In genomic region chr6:158208226-158208807, GRCh38 we compare ENCODE assay signal across 22 cellular contexts. TPM values are rescaled to one million over a fixed set of nuclear protein-coding genes. Genes with fewer than 3 reads are reported as not detected.
DNase-seq lines count a peak whose midpoint lies in the region; ATAC-seq, FAIRE-seq and TF ChIP-seq lines count a peak whose summit lies in the region.
"Had no signal": no experiment of that assay in that cellular context is flagged by ENCODE, and none has a peak within 500 bp of the region (broad histone marks: within the 10 kb centered on the region; RNA-seq: fewer than 3 reads in every experiment).

No MANE protein-coding gene starts in this region.

- H3K36me3 ChIP-seq in endothelial cell of umbilical vein (ENCODE audit: control insufficient read depth in 2 of 2, extremely low read depth in 1 of 2, insufficient read depth in 2 of 2, low read length in 2 of 2), result no peaks in the 10 kb centered on the region
- H3K36me3 ChIP-seq in skeletal muscle satellite cell (ENCODE audit: insufficient read depth, low read length), result no peaks in the 10 kb centered on the region
- H3K36me3 ChIP-seq in neuronal stem cell (replicated peaks in 1 of 2; ENCODE audit: control insufficient read depth in 2 of 2, insufficient read depth in 2 of 2, low read length in 2 of 2), result no peaks in the 10 kb centered on the region
- H3K36me3 ChIP-seq: esophagus muscularis mucosa, HAP-1, left ventricle myocardium inferior, uterus had no signal

- no peak overlapping the region for H3K4ac ChIP-seq in neuronal stem cell (ENCODE audit: low read length)

- H3K79me1 ChIP-seq in neuronal stem cell (ENCODE audit: low read depth, low read length), result no peaks in the 10 kb centered on the region

- H3K4me1 Mint-ChIP-seq in activated T-cell treated with anti-CD3 and anti-CD28 coated beads, Interleukin-2, amount 50 U/mL, for 24 hours (ENCODE audit: low read depth), result peaks cover 36% of the 10 kb centered on the region
- H3K4me1 Mint-ChIP-seq in activated CD8-positive, alpha-beta T cell treated with anti-CD3 and anti-CD28 coated beads for 36 hours (ENCODE audit: low read depth), result peaks cover 33% of the 10 kb centered on the region

- H3K4me2 ChIP-seq in endothelial cell of umbilical vein (ENCODE audit: insufficient read depth, low read length) (no peak overlapping the region), skeletal muscle satellite cell (ENCODE audit: low read length) (no peak overlapping the region), neuronal stem cell (ENCODE audit: insufficient read depth, low read length, poor library complexity, severe bottlenecking) (no peak overlapping the region)
- H3K4me2 ChIP-seq: smooth muscle cell had no signal

- H3K27me3 Mint-ChIP-seq in activated T-cell treated with anti-CD3 and anti-CD28 coated beads, Interleukin-2, amount 50 U/mL, for 24 hours, result peaks cover 8% of the 10 kb centered on the region
- H3K27me3 Mint-ChIP-seq in activated CD8-positive, alpha-beta T cell treated with anti-CD3 and anti-CD28 coated beads for 36 hours, result peaks cover 5% of the 10 kb centered on the region
- H3K27me3 Mint-ChIP-seq: activated naive CD4-positive, alpha-beta T cell treated with anti-CD3 and anti-CD28 coated beads, Interleukin-2, amount 50 U/mL, for 24 hours had no signal

- no peak for FAIRE-seq in endothelial cell of umbilical vein (lab: Jason Lieb, UNC)

- ATAC-seq in activated CD8-positive, alpha-beta T cell treated with anti-CD3 and anti-CD28 coated beads for 36 hours, result no peak
- ATAC-seq: psoas muscle, WTC11 had no signal

- H4K8ac ChIP-seq in neuronal stem cell (ENCODE audit: low read depth, low read length), result no peak overlapping the region

- H3K9me3 ChIP-seq in endothelial cell of umbilical vein (replicated peaks; ENCODE audit: control insufficient read depth, insufficient read depth, low read length) (no peaks in the 10 kb centered on the region), skeletal muscle satellite cell (replicated peaks; ENCODE audit: low read length) (no peaks in the 10 kb centered on the region), neuronal stem cell (replicated peaks in 1 of 2; ENCODE audit: control insufficient read depth in 2 of 2, insufficient read depth in 1 of 2, low read depth in 1 of 2, low read length in 2 of 2) (no peaks in the 10 kb centered on the region)
- H3K9me3 ChIP-seq: esophagus muscularis mucosa, HAP-1, left ventricle myocardium inferior, psoas muscle, uterus had no signal

- H3K4me1 ChIP-seq in endothelial cell of umbilical vein (ENCODE audit: control insufficient read depth, extremely low read depth, insufficient read depth, low read length) (peaks cover 26% of the 10 kb centered on the region), skeletal muscle satellite cell (ENCODE audit: control insufficient read depth, insufficient read depth, low read length) (peaks cover 36% of the 10 kb centered on the region), neuronal stem cell (ENCODE audit: control insufficient read depth in 2 of 2, insufficient read depth in 1 of 2, low read depth in 1 of 2, low read length in 2 of 2) (peaks cover 3 to 4% of the 10 kb centered on the region in 2 donors)
- H3K4me1 ChIP-seq: esophagus muscularis mucosa, HAP-1, left ventricle myocardium inferior, psoas muscle, uterus had no signal

- H3K23ac ChIP-seq in neuronal stem cell (ENCODE audit: low read depth, low read length, poor library complexity), result no peak overlapping the region

- H3K27ac ChIP-seq in endothelial cell of umbilical vein (ENCODE audit: insufficient read depth, low read depth, low read length) (peak overlapping the region; percentile 96), neuronal stem cell (replicated peaks; ENCODE audit: low read length) (no peak overlapping the region)
- H3K27ac ChIP-seq: esophagus muscularis mucosa, left ventricle myocardium inferior, psoas muscle, uterus had no signal

- no peaks in the 10 kb centered on the region for H3K9me3 Mint-ChIP-seq in activated T-cell treated with anti-CD3 and anti-CD28 coated beads, Interleukin-2, amount 50 U/mL, for 24 hours
- H3K9me3 Mint-ChIP-seq in activated CD8-positive, alpha-beta T cell treated with anti-CD3 and anti-CD28 coated beads for 36 hours, result no peaks in the 10 kb centered on the region
- H3K9me3 Mint-ChIP-seq: activated naive CD4-positive, alpha-beta T cell treated with anti-CD3 and anti-CD28 coated beads, Interleukin-2, amount 50 U/mL, for 24 hours; neural crest cell; WTC11 had no signal

- POLR2A ChIA-PET in activated CD8-positive, alpha-beta T cell treated with anti-CD3 and anti-CD28 coated beads for 36 hours (lab: Charles Lee), result interaction anchor here (0.9 to 1.7 kb wide), 4 partner anchors 14 to 436 kb away, joined by 3 to 5 read pairs (median 4); partner anchors contain the start of gene DYNLT1
- POLR2A ChIA-PET in endothelial cell of umbilical vein (lab: Charles Lee), result no interaction called here

- H3K27me3 ChIP-seq in endothelial cell of umbilical vein (ENCODE audit: control insufficient read depth in 2 of 2, insufficient read depth in 2 of 2, low read length in 2 of 2), result no peaks in the 10 kb centered on the region
- no peaks in the 10 kb centered on the region for H3K27me3 ChIP-seq in skeletal muscle satellite cell (ENCODE audit: control insufficient read depth, insufficient read depth, low read length)
- no peaks in the 10 kb centered on the region for H3K27me3 ChIP-seq in neuronal stem cell (ENCODE audit: control insufficient read depth in 3 of 3, insufficient read depth in 3 of 3, low read depth in 1 of 3, low read length in 3 of 3)
- H3K27me3 ChIP-seq: uterus had no signal

- H2AFZ ChIP-seq in endothelial cell of umbilical vein (ENCODE audit: low read depth, low read length) (peak overlapping the region; percentile 69), neuronal stem cell (ENCODE audit: low read length) (no peak overlapping the region)

- H2BK120ac ChIP-seq in neuronal stem cell (ENCODE audit: low read depth, low read length), result no peak overlapping the region

- intact Hi-C loops in activated CD8-positive, alpha-beta T cell treated with anti-CD3 and anti-CD28 coated beads for 36 hours (cut with micrococcal nuclease), result no loop called here
- intact Hi-C loops in endothelial cell of umbilical vein (cut with micrococcal nuclease), result no loop called here

- DNase-seq in activated T-cell treated with anti-CD3 and anti-CD28 coated beads, Interleukin-2, amount 50 U/mL, for 24 hours, result no peak
- DNase-seq in activated T-cell treated with anti-CD3 and anti-CD28 coated beads, Interleukin-2, amount 50 U/mL, for 48 hours, result no peak
- no peak for DNase-seq in activated CD8-positive, alpha-beta T cell treated with anti-CD3 and anti-CD28 coated beads for 36 hours
- DNase-seq in endothelial cell of umbilical vein (ENCODE audit: low read depth, low spot score), result no peak
- no peak for DNase-seq in neuronal stem cell (ENCODE audit: low spot score)
- DNase-seq in NCI-H2196 treated with DMSO at 0.1 percent for 48 hours (lab: John Stamatoyannopoulos, UW; ENCODE audit: unreplicated experiment), result no peak
- DNase-seq in NCI-H1105 (lab: John Stamatoyannopoulos, UW), result no peak
- DNase-seq: left ventricle myocardium inferior, NCI-H1436 treated with DMSO at 0.1 percent for 48 hours, NCI-H2171 treated with DMSO at 0.1 percent for 48 hours, NCI-H774, OCI-M1, psoas muscle, SHP77 treated with DMSO at 0.1 percent for 48 hours, uterus had no signal

- CTCF ChIA-PET in activated CD8-positive, alpha-beta T cell treated with anti-CD3 and anti-CD28 coated beads for 36 hours (lab: Charles Lee), result interaction anchor here (1.1 to 6.5 kb wide), 6 partner anchors 13 to 482 kb away, joined by 3 to 33 read pairs (median 4); no protein-coding TSS in a partner anchor
- CTCF ChIA-PET in endothelial cell of umbilical vein (lab: Charles Lee), result interaction anchor here (1.4 to 2.1 kb wide), 2 partner anchors 13 to 397 kb away, joined by 4 to 13 read pairs; no protein-coding TSS in a partner anchor

- H3K14ac ChIP-seq in neuronal stem cell (ENCODE audit: low read length), result no peak overlapping the region

- no peak overlapping the region for H3K4me3 Mint-ChIP-seq in activated T-cell treated with anti-CD3 and anti-CD28 coated beads, Interleukin-2, amount 50 U/mL, for 24 hours
- peak overlapping the region; percentile 24 for H3K4me3 Mint-ChIP-seq in activated CD8-positive, alpha-beta T cell treated with anti-CD3 and anti-CD28 coated beads for 36 hours
- H3K4me3 Mint-ChIP-seq: neural crest cell, WTC11 had no signal

- TF ChIP-seq CTCF in activated CD8-positive, alpha-beta T cell treated with anti-CD3 and anti-CD28 coated beads for 36 hours (IDR thresholded peaks at IDR 0.05), result no peak
- no peak for TF ChIP-seq CTCF in endothelial cell of umbilical vein (IDR thresholded peaks at IDR 0.05; ENCODE audit: extremely low read depth in 1 of 2, insufficient read depth in 1 of 2, low read depth in 1 of 2, low read length in 2 of 2)

- H2BK15ac ChIP-seq in neuronal stem cell (ENCODE audit: low read length), result no peak overlapping the region

- no peak overlapping the region for H2BK12ac ChIP-seq in neuronal stem cell (ENCODE audit: low read length)

- H3K9me1 ChIP-seq in endothelial cell of umbilical vein (replicated peaks; ENCODE audit: control insufficient read depth, extremely low read depth, insufficient read depth, low read length), result no peaks in the 10 kb centered on the region

- H3K27ac Mint-ChIP-seq in activated T-cell treated with anti-CD3 and anti-CD28 coated beads, Interleukin-2, amount 50 U/mL, for 24 hours, result peak overlapping the region; percentile 63
- peak overlapping the region; percentile 81 for H3K27ac Mint-ChIP-seq in activated CD8-positive, alpha-beta T cell treated with anti-CD3 and anti-CD28 coated beads for 36 hours
- H3K27ac Mint-ChIP-seq: WTC11 had no signal

- no peak overlapping the region for H3K4me3 ChIP-seq in endothelial cell of umbilical vein (replicated peaks in 1 of 3; ENCODE audit: insufficient read depth in 1 of 3, low read depth in 1 of 3, low read length in 3 of 3)
- no peak overlapping the region for H3K4me3 ChIP-seq in skeletal muscle satellite cell (ENCODE audit: low read length)
- H3K4me3 ChIP-seq in neuronal stem cell (ENCODE audit: low read length in 2 of 2), result no peak overlapping the region
- H3K4me3 ChIP-seq: esophagus muscularis mucosa, HAP-1, left ventricle myocardium inferior, psoas muscle, smooth muscle cell, uterus had no signal

- dilution Hi-C loops in endothelial cell of umbilical vein (cut with MboI; ENCODE audit: extremely low pct_ligation_motif_present, low sequenced_read_pairs), result no loop called here

- H3K79me2 ChIP-seq in endothelial cell of umbilical vein (ENCODE audit: control insufficient read depth, insufficient read depth, low read length), result no peaks in the 10 kb centered on the region

- no peaks in the 10 kb centered on the region for H3K36me3 Mint-ChIP-seq in activated T-cell treated with anti-CD3 and anti-CD28 coated beads, Interleukin-2, amount 50 U/mL, for 24 hours (ENCODE audit: low read depth)
- H3K36me3 Mint-ChIP-seq in activated CD8-positive, alpha-beta T cell treated with anti-CD3 and anti-CD28 coated beads for 36 hours (ENCODE audit: low read depth), result no peaks in the 10 kb centered on the region
- H3K36me3 Mint-ChIP-seq: WTC11 had no signal

- no peaks in the 10 kb centered on the region for H4K20me1 ChIP-seq in endothelial cell of umbilical vein (replicated peaks; ENCODE audit: control insufficient read depth, extremely low read depth, insufficient read depth, low read length)

- H3K18ac ChIP-seq in neuronal stem cell (ENCODE audit: low read length), result no peak overlapping the region

- peak overlapping the region; percentile 82 for H3K9ac ChIP-seq in endothelial cell of umbilical vein (replicated peaks; ENCODE audit: extremely low read depth, insufficient read depth, low read length)
- H3K9ac ChIP-seq in skeletal muscle satellite cell (ENCODE audit: low read depth, low read length), result peak overlapping the region; percentile 39
- H3K9ac ChIP-seq in neuronal stem cell (ENCODE audit: low read depth, low read length, poor library complexity), result no peak overlapping the region

- no peak overlapping the region for H4K91ac ChIP-seq in neuronal stem cell (ENCODE audit: low read depth, low read length, poor library complexity)

- no peak for TF ChIP-seq POLR2A in endothelial cell of umbilical vein (IDR thresholded peaks at IDR 0.05; ENCODE audit: low read depth, low read length)

- no peak overlapping the region for H2BK5ac ChIP-seq in neuronal stem cell (ENCODE audit: low read length)

- H2AK5ac ChIP-seq in neuronal stem cell (ENCODE audit: low read depth, low read length), result no peak overlapping the region

- BruUV-seq in endothelial cell of umbilical vein (replicated peaks; lab: Mats Ljungman, UMichigan), result no TSS peak

- no CpG with 5 or more reads among the region's 9 CpGs for WGBS in neuronal stem cell (ENCODE audit: extremely low coverage in 2 of 2, insufficient read length in 2 of 2, insufficient replicate concordance in 1 of 2), 2 donors

RNA-seq across cellular contexts. Expression of gene GTF2H5, which starts 40.2 kb away (rescaled TPM):
- 10 to 100 TPM; 22.9 to 23.2 TPM for total RNA-seq in activated CD8-positive, alpha-beta T cell treated with anti-CD3 and anti-CD28 coated beads for 36 hours
- 17.5 and 18.4 TPM in 2 replicates for total RNA-seq in endothelial cell of umbilical vein
- polyA plus RNA-seq in endothelial cell of umbilical vein, result 5.5 and 8.3 TPM in 2 replicates
- polyA plus RNA-seq in endothelial cell of umbilical vein (2011; cell fraction: cytosol; rRNA removed), result 8.8 and 9.5 TPM in 2 replicates
- polyA plus RNA-seq in endothelial cell of umbilical vein (2011; cell fraction: nucleus; rRNA removed), result 3.4 and 3.7 TPM in 2 replicates
- 18.9 and 25.0 TPM in 2 replicates for polyA plus RNA-seq in endothelial cell of umbilical vein (2012)
- 1.1 and 2.0 TPM in 2 replicates for polyA minus RNA-seq in endothelial cell of umbilical vein
- 0.31 TPM for polyA minus RNA-seq in endothelial cell of umbilical vein (2011; cell fraction: cytosol; rRNA and poly(A)+ RNA removed)
- 0.43 and 0.67 TPM in 2 replicates for polyA minus RNA-seq in endothelial cell of umbilical vein (2011; cell fraction: nucleus; rRNA and poly(A)+ RNA removed)
- 6.1 and 8.1 TPM in 2 replicates for total RNA-seq in skeletal muscle satellite cell (2012; rRNA removed)
- polyA plus RNA-seq in neuronal stem cell (2013, experiment 1 of 2), result 48.7 TPM
- 50.5 TPM for polyA plus RNA-seq in neuronal stem cell (2013, experiment 2 of 2)

RNA-seq across cellular contexts. Expression of gene SERAC1, which starts 40.3 kb away (rescaled TPM):
- total RNA-seq in activated CD8-positive, alpha-beta T cell treated with anti-CD3 and anti-CD28 coated beads for 36 hours, result 1 to 10 TPM; 4.2 to 5.4 TPM
- total RNA-seq in endothelial cell of umbilical vein, result 5.7 and 6.9 TPM in 2 replicates
- polyA plus RNA-seq in endothelial cell of umbilical vein, result 4.1 and 4.9 TPM in 2 replicates
- 4.3 and 4.4 TPM in 2 replicates for polyA plus RNA-seq in endothelial cell of umbilical vein (2011; cell fraction: cytosol; rRNA removed)
- polyA plus RNA-seq in endothelial cell of umbilical vein (2011; cell fraction: nucleus; rRNA removed), result 8.4 and 9.5 TPM in 2 replicates
- polyA plus RNA-seq in endothelial cell of umbilical vein (2012), result 5.9 and 7.5 TPM in 2 replicates
- 7.5 and 8.6 TPM in 2 replicates for polyA minus RNA-seq in endothelial cell of umbilical vein
- 1.0 TPM for polyA minus RNA-seq in endothelial cell of umbilical vein (2011; cell fraction: cytosol; rRNA and poly(A)+ RNA removed)
- polyA minus RNA-seq in endothelial cell of umbilical vein (2011; cell fraction: nucleus; rRNA and poly(A)+ RNA removed), result 7.7 and 9.5 TPM in 2 replicates
- 3.1 and 3.8 TPM in 2 replicates for total RNA-seq in skeletal muscle satellite cell (2012; rRNA removed)
- polyA plus RNA-seq in neuronal stem cell (2013, experiment 1 of 2), result 8.5 TPM
- 8.5 TPM for polyA plus RNA-seq in neuronal stem cell (2013, experiment 2 of 2)
